In the genomic region with DNA sequence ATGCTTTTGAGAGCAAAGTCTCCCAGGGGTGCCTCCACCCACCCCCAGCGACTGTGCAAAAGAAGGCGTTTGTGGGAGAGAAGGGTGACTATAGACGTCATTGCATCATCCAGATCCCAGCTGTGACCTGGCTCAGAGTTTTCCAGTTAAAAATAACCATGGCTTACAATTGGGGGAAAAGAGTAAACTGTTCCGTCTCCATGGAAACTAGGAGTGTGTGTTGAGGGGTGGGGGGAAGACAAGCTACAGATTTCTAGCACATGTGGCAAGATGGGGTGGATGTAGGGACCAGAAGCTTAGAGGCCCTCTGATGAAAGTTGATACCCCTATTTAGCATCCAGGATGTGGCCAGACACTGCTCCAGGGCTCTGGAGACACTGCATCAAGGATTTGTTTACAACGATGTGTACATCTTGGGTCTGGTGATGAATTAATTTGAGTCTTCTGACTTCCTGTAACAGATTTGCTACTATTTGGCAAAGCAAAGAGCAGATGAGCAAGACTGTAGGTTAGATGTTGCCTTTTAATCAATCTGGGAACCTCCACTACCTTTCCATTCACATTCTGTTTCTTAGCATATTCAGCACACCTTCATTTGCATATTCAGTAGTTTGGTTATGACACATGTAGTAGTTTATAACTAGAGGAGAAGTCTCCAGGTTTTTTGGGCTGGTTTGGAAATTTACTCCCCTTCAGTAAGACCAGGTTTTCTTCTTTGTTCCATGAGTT, we compare ENCODE assay signal across 11 cellular contexts.
A peak's percentile ranks its signal among the peaks of the same experiment; 100 is the strongest.
DNase-seq lines count a peak whose midpoint lies in the region; ATAC-seq and FAIRE-seq lines count a peak whose summit lies in the region.
"Had no signal": no experiment of that assay in that cellular context is flagged by ENCODE, and none has a peak within 500 bp of the region (broad histone marks: within the 10 kb centered on the region; RNA-seq: fewer than 3 reads in every experiment).

No MANE protein-coding gene starts in this region.

- peak; percentile 10 for DNase-seq in NCI-H2196 (lab: John Stamatoyannopoulos, UW; ENCODE audit: unreplicated experiment)
- DNase-seq in NCI-H2196 treated with DMSO at 0.1 percent for 48 hours (lab: John Stamatoyannopoulos, UW; ENCODE audit: unreplicated experiment) = no peak
- peak; percentile 96 to 99 for DNase-seq in NCI-H524 (lab: John Stamatoyannopoulos, UW)
- peak; percentile 100 for DNase-seq in fibroblast of gingiva (ENCODE audit: low read depth)
- no peak for DNase-seq in stimulated activated naive CD8-positive, alpha-beta T cell treated with anti-CD3 and anti-CD28 coated beads, Interleukin-15, Interleukin-2, amounts not matched to agents 100 U/mL and 50 U/mL, for 24 hours
- DNase-seq in NCI-H774 (lab: John Stamatoyannopoulos, UW) = no peak
- DNase-seq in activated CD4-positive, CD25-positive, alpha-beta regulatory T cell treated with anti-CD3 and anti-CD28 coated beads, Interleukin-2, amount 50 U/mL, for 72 hours = no peak
- no peak for DNase-seq in urothelium cell line (ENCODE audit: low spot score)
- DNase-seq: BE2C, natural killer cell had no signal

- FAIRE-seq in urothelium cell line (lab: Jason Lieb, UNC) = no peak

- peak; percentile 67 for ATAC-seq in stimulated activated naive CD8-positive, alpha-beta T cell treated with anti-CD3 and anti-CD28 coated beads, Interleukin-15, Interleukin-2, amounts not matched to agents 100 U/mL and 50 U/mL, for 24 hours
- ATAC-seq: natural killer cell, Panc1 had no signal

Comparison
In these comparisons a context has a peak if more than half of its experiments do, and no peak if none do; other contexts are left out.
1. DNase-seq: peak in NCI-H2196 (single experiment), NCI-H524 (2 of 2) and fibroblast of gingiva (single experiment); none in NCI-H2196 treated with DMSO at 0.1 percent for 48 hours (single experiment), stimulated activated naive CD8-positive, alpha-beta T cell treated with anti-CD3 and anti-CD28 coated beads, Interleukin-15, Interleukin-2, amounts not matched to agents 100 U/mL and 50 U/mL, for 24 hours (single experiment), NCI-H774 (single experiment), activated CD4-positive, CD25-positive, alpha-beta regulatory T cell treated with anti-CD3 and anti-CD28 coated beads, Interleukin-2, amount 50 U/mL, for 72 hours (single experiment) and urothelium cell line (single experiment).